In genomic region chr1:208244584-208244916, GRCh38 we compare ENCODE assay signal across 1 cellular context.
TF ChIP-seq lines count a peak whose summit lies in the region.

No MANE protein-coding gene starts in this region.

TF ChIP-seq in HEK293, 187 proteins besides CTCF, POLR2A, EP300 and RAD21 (continued from another document):
- TF ChIP-seq PATZ1 (tag by site-specific recombination; IDR thresholded peaks at IDR 0.05) (peak; percentile 37; the same call in 1 of the 2 replicates), ZNF239 (tag by site-specific recombination; IDR thresholded peaks at IDR 0.05) (no peak), ZNF335 (tag by site-specific recombination; conservative IDR thresholded peaks at IDR 0.05) (peak; percentile 66), PBX3 (CRISPR knock-in tag; IDR thresholded peaks at IDR 0.05) (no peak), ZNF354C (tag by site-specific recombination; IDR thresholded peaks at IDR 0.05; ENCODE audit: borderline replicate concordance, low read depth) (no peak), ZNF692 (tag by site-specific recombination; IDR thresholded peaks at IDR 0.05) (no peak), KLF9 (tag by site-specific recombination; IDR thresholded peaks at IDR 0.05; ENCODE audit: low read depth) (no peak), ZNF660 (tag by site-specific recombination; IDR thresholded peaks at IDR 0.05) (no peak), ZNF645 (tag by site-specific recombination; IDR thresholded peaks at IDR 0.05) (no peak), ZNF501 (tag by site-specific recombination; IDR thresholded peaks at IDR 0.05) (no peak), ZBTB20 (tag by site-specific recombination; IDR thresholded peaks at IDR 0.05) (0 out of 2 replicates have a peak, but pooled peaks have one; percentile 44), SCRT1 (tag by site-specific recombination; IDR thresholded peaks at IDR 0.05; ENCODE audit: borderline replicate concordance) (no peak), ZNF19 (tag by site-specific recombination; IDR thresholded peaks at IDR 0.05; ENCODE audit: low read depth) (no peak), ZNF362 (tag by site-specific recombination; IDR thresholded peaks at IDR 0.05) (no peak), ZEB2 (tag by site-specific recombination; IDR thresholded peaks at IDR 0.05) (0 out of 2 replicates have a peak, but pooled peaks have one; percentile 9), ZNF610 (tag by site-specific recombination; IDR thresholded peaks at IDR 0.05; ENCODE audit: borderline replicate concordance) (no peak)
